6 cellular contexts compared by ENCODE assay signal in genomic region chr1:88068407-88068806, GRCh38.
"Had no signal": no experiment of that assay in that cellular context is flagged by ENCODE, and none has a peak within 500 bp of the region (broad histone marks: within the 10 kb centered on the region; RNA-seq: fewer than 3 reads in every experiment).

No MANE protein-coding gene starts in this region.

- H3K4me3 ChIP-seq: K562 had no signal

- H3K27ac ChIP-seq: HL-60 had no signal

- DNase-seq: IMR-90, KBM-7, KG1 had no signal

- ATAC-seq: HepG2, K562 had no signal
